In genomic region chr7:158976468-158976848, GRCh38 we compare ENCODE assay signal across 8 cellular contexts.
DNase-seq lines count a peak whose midpoint lies in the region; ATAC-seq and TF ChIP-seq lines count a peak whose summit lies in the region.

No MANE protein-coding gene starts in this region.

- H3K4me1 Mint-ChIP-seq in glutamatergic neuron (ENCODE audit: low read depth, unreplicated experiment), result peaks cover 5% of the 10 kb centered on the region
- peaks cover 20% of the 10 kb centered on the region for H3K4me1 Mint-ChIP-seq in stimulated activated memory B cell treated with anti-CD40 and anti-IgM and Interleukin-4, amounts not matched to agents 10 μg/mL and 1 μg/mL and 100 μg/mL, for 72 hours

- ATAC-seq in GM18868 (IDR thresholded peaks at IDR 0.05; ENCODE audit: unreplicated experiment) (peak; percentile 31), HG02852 (IDR thresholded peaks at IDR 0.05; ENCODE audit: unreplicated experiment) (peak; percentile 22)
- ATAC-seq in stimulated activated memory B cell treated with anti-CD40 and anti-IgM and Interleukin-4, amounts not matched to agents 10 μg/mL and 1 μg/mL and 100 μg/mL, for 72 hours, result peak; percentile 51

- no peaks in the 10 kb centered on the region for H3K27me3 Mint-ChIP-seq in glutamatergic neuron (ENCODE audit: unreplicated experiment)
- no peaks in the 10 kb centered on the region for H3K27me3 Mint-ChIP-seq in stimulated activated memory B cell treated with anti-CD40 and anti-IgM and Interleukin-4, amounts not matched to agents 10 μg/mL and 1 μg/mL and 100 μg/mL, for 72 hours

- no peak for TF ChIP-seq CTCF in glutamatergic neuron (IDR thresholded peaks at IDR 0.05; ENCODE audit: partially characterized antibody, unreplicated experiment)

- peak; percentile 43 for DNase-seq in SK-MEL-5 (ENCODE audit: low read depth, low spot score)
- DNase-seq in glutamatergic neuron, result no peak
- DNase-seq in NCI-H524 treated with DMSO at 0.1 percent for 48 hours (lab: John Stamatoyannopoulos, UW), result no peak
- no peak for DNase-seq in foreskin melanocyte
- no peak for DNase-seq in HK-2 (ENCODE audit: unreplicated experiment)

- peak overlapping the region; percentile 43 for H3K27ac Mint-ChIP-seq in glutamatergic neuron (ENCODE audit: unreplicated experiment)
- peak overlapping the region; percentile 68 for H3K27ac Mint-ChIP-seq in stimulated activated memory B cell treated with anti-CD40 and anti-IgM and Interleukin-4, amounts not matched to agents 10 μg/mL and 1 μg/mL and 100 μg/mL, for 72 hours

- H3K36me3 Mint-ChIP-seq in glutamatergic neuron (ENCODE audit: unreplicated experiment), result no peaks in the 10 kb centered on the region
- H3K36me3 Mint-ChIP-seq in stimulated activated memory B cell treated with anti-CD40 and anti-IgM and Interleukin-4, amounts not matched to agents 10 μg/mL and 1 μg/mL and 100 μg/mL, for 72 hours, result no peaks in the 10 kb centered on the region

- H3K4me3 Mint-ChIP-seq in glutamatergic neuron (ENCODE audit: unreplicated experiment), result no peak overlapping the region
- H3K4me3 Mint-ChIP-seq in stimulated activated memory B cell treated with anti-CD40 and anti-IgM and Interleukin-4, amounts not matched to agents 10 μg/mL and 1 μg/mL and 100 μg/mL, for 72 hours, result peak overlapping the region; percentile 83

- in situ Hi-C loops in SK-MEL-5 (cut with HindIII; ENCODE audit: low pct_unique_long_range_greater_than_20kb, low sequenced_read_pairs), result no loop called here

- H3K9me3 Mint-ChIP-seq in glutamatergic neuron (ENCODE audit: unreplicated experiment), result peaks cover 16% of the 10 kb centered on the region
- H3K9me3 Mint-ChIP-seq in stimulated activated memory B cell treated with anti-CD40 and anti-IgM and Interleukin-4, amounts not matched to agents 10 μg/mL and 1 μg/mL and 100 μg/mL, for 72 hours, result peaks cover 3% of the 10 kb centered on the region
